33 cellular contexts compared by ENCODE assay signal in the genomic region with DNA sequence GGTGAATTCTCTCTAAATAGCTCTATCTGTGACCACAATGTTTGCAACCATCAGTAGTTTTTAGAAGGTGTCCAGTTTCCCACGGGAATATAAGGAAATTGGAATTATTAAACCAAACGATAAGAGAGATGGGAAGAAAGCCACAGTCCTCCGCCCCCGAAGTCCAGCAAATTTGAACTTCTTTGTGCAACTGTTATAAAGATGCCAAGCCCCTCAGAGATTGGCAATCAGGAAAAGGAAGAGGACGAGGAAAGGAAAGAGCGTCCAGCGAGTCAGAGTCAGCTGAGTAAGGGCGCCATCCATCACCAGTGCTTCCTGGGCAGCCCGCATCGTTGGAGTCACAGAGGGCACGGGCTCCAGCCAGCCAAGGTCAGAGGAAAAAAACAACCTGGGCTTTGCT. TPM values are rescaled to one million over a fixed set of nuclear protein-coding genes. Genes with fewer than 3 reads are reported as not detected.
A peak's percentile ranks its signal among the peaks of the same experiment; 100 is the strongest.
DNase-seq lines count a peak whose midpoint lies in the region; ATAC-seq and TF ChIP-seq lines count a peak whose summit lies in the region.
"Had no signal": no experiment of that assay in that cellular context is flagged by ENCODE, and none has a peak within 500 bp of the region (broad histone marks: within the 10 kb centered on the region; RNA-seq: fewer than 3 reads in every experiment).

No MANE protein-coding gene starts in this region.

- H3K9ac ChIP-seq in fibroblast of lung (ENCODE audit: insufficient read depth, low read length) = no peak overlapping the region

- peak overlapping the region; percentile 11 for H3K27ac ChIP-seq in fibroblast of lung (ENCODE audit: insufficient read depth, low read length)
- no peak overlapping the region for H3K27ac ChIP-seq in lower lobe of right lung
- H3K27ac ChIP-seq in upper lobe of left lung = peak overlapping the region in 3 of 4 donors; percentile 31 to 94 (median 81)
- H3K27ac ChIP-seq: foreskin keratinocyte, hepatocyte, suprapubic skin, vagina had no signal

- ATAC-seq in left cardiac atrium = peak in 1 of 2 donors; percentile 55
- ATAC-seq in Right ventricle myocardium inferior = no peak
- ATAC-seq in lower lobe of right lung = peak; percentile 30 to 54
- no peak for ATAC-seq in upper lobe of left lung (ENCODE audit: low FRiP score in 2 of 2)
- ATAC-seq in HG02588 (IDR thresholded peaks at IDR 0.05; ENCODE audit: unreplicated experiment) = no peak
- ATAC-seq: activated CD4-positive, alpha-beta T cell treated with anti-CD3 and anti-CD28 coated beads for 36 hours; activated naive CD4-positive, alpha-beta T cell treated with anti-CD3 and anti-CD28 coated beads, Interleukin-2, amount 50 U/mL, for 72 hours; effector memory CD8-positive, alpha-beta T cell; foreskin keratinocyte; natural killer cell treated with Interleukin-12 subunit alpha and Interleukin-12 subunit beta and Interleukin-15 and Interleukin-18, amount 100 ng/mL, for 72 hours; Panc1 had no signal

- H3K4me3 ChIP-seq in fibroblast of lung (replicated peaks in 1 of 4; ENCODE audit: control extremely low read depth in 1 of 4, insufficient read depth in 1 of 4, low read depth in 3 of 4, low read length in 4 of 4) (no peak overlapping the region), lower lobe of right lung (no peak overlapping the region), upper lobe of left lung (no peak overlapping the region)
- H3K4me3 ChIP-seq: hepatocyte, suprapubic skin, vagina had no signal

- intact Hi-C loops in left cardiac atrium (cut with DNase I) (no loop called here), Right ventricle myocardium inferior (cut with DNase I) (no loop called here), lower lobe of right lung (cut with DNase I) (no loop called here)

- H3K9me3 ChIP-seq in fibroblast of lung (ENCODE audit: control insufficient read depth, insufficient read depth, low read depth, low read length) (no peaks in the 10 kb centered on the region), lower lobe of right lung (no peaks in the 10 kb centered on the region), upper lobe of left lung (no peaks in the 10 kb centered on the region)
- H3K9me3 ChIP-seq: Caco-2, suprapubic skin, vagina had no signal

- no peak for TF ChIP-seq POLR2A in upper lobe of left lung (IDR thresholded peaks at IDR 0.05)

- WGBS in upper lobe of left lung, 2 donors = 42 to 71% methylated on average over 11 of the region's 11 CpGs

- no peak overlapping the region for H2AFZ ChIP-seq in fibroblast of lung (ENCODE audit: low read length)
- H2AFZ ChIP-seq: hepatocyte had no signal

- no peak for TF ChIP-seq EP300 in upper lobe of left lung (IDR thresholded peaks at IDR 0.05)

- H3K27me3 ChIP-seq in fibroblast of lung (ENCODE audit: control insufficient read depth, insufficient read depth, low read length) = no peaks in the 10 kb centered on the region
- no peaks in the 10 kb centered on the region for H3K27me3 ChIP-seq in lower lobe of right lung (ENCODE audit: low read depth)
- no peaks in the 10 kb centered on the region for H3K27me3 ChIP-seq in upper lobe of left lung
- H3K27me3 ChIP-seq: foreskin keratinocyte, hepatocyte, suprapubic skin, vagina had no signal

- peaks cover 15% of the 10 kb centered on the region for H3K4me1 ChIP-seq in fibroblast of lung (ENCODE audit: control insufficient read depth, extremely low read depth, insufficient read depth, low read length)
- peaks cover 21% of the 10 kb centered on the region for H3K4me1 ChIP-seq in lower lobe of right lung
- H3K4me1 ChIP-seq in upper lobe of left lung = peaks cover 2 to 26% (median 17%) of the 10 kb centered on the region in 4 donors
- H3K4me1 ChIP-seq: Caco-2, foreskin keratinocyte, suprapubic skin had no signal

- TF ChIP-seq CTCF in fibroblast of lung (conservative IDR thresholded peaks at IDR 0.05 in 1 of 2, IDR thresholded peaks at IDR 0.05 in 1 of 2; ENCODE audit: low read depth in 1 of 2, low read length in 2 of 2) (no peak), lower lobe of right lung (IDR thresholded peaks at IDR 0.05) (no peak), upper lobe of left lung (IDR thresholded peaks at IDR 0.05) (no peak)

- H3K4me2 ChIP-seq in fibroblast of lung (ENCODE audit: extremely low read depth, insufficient read depth, low read length) = no peak overlapping the region
- H3K4me2 ChIP-seq: hepatocyte had no signal

- DNase-seq in left cardiac atrium (peak; percentile 48), Right ventricle myocardium inferior (ENCODE audit: missing footprints) (no peak), fibroblast of lung (ENCODE audit: low read depth in 2 of 2) (peak; percentile 19 to 67), lower lobe of right lung (no peak), upper lobe of left lung (peak in 1 of 2 donors; percentile 25), germinal center (ENCODE audit: low spot score) (no peak), midbrain (lab: John Stamatoyannopoulos, UW) (no peak)
- DNase-seq: activated CD4-positive, alpha-beta T cell treated with anti-CD3 and anti-CD28 coated beads for 36 hours; activated CD8-positive, alpha-beta memory T cell treated with anti-CD3 and anti-CD28 coated beads for 24 hours; activated T-cell treated with anti-CD3 and anti-CD28 coated beads for 4 hours; Caco-2; DMS53; effector memory CD8-positive, alpha-beta T cell; foreskin keratinocyte; HCEC 1CT; Kasumi-1; NCI-H1436 treated with DMSO at 0.1 percent for 48 hours; NCI-H2107; NCI-H345; SHP77 treated with DMSO at 0.1 percent for 48 hours; stimulated activated naive CD4-positive, alpha-beta T cell; SW 1271; T-helper 9 cell had no signal

- H3K36me3 ChIP-seq in fibroblast of lung (ENCODE audit: control insufficient read depth, insufficient read depth, low read length) (no peaks in the 10 kb centered on the region), lower lobe of right lung (no peaks in the 10 kb centered on the region), upper lobe of left lung (no peaks in the 10 kb centered on the region)
- H3K36me3 ChIP-seq: suprapubic skin, vagina had no signal

- no peaks in the 10 kb centered on the region for H3K79me2 ChIP-seq in fibroblast of lung (ENCODE audit: control insufficient read depth, insufficient read depth, low read length)
- H3K79me2 ChIP-seq: hepatocyte had no signal

- no peaks in the 10 kb centered on the region for H4K20me1 ChIP-seq in fibroblast of lung (ENCODE audit: control insufficient read depth, extremely low read depth, insufficient read depth, low read length)

RNA-seq across cellular contexts. Expression of a gene that starts 35.8 kb away (rescaled TPM):
- 10 to 100 TPM; 30.3 to 45.4 TPM for total RNA-seq in left cardiac atrium
- 34.3 TPM for total RNA-seq in Right ventricle myocardium inferior
- total RNA-seq in fibroblast of lung = 40.6 and 78.3 TPM in 2 replicates
- 41.6 and 65.2 TPM in 2 replicates for polyA plus RNA-seq in fibroblast of lung
- polyA plus RNA-seq in fibroblast of lung (2012) = 17.2 and 22.2 TPM in 2 replicates
- polyA minus RNA-seq in fibroblast of lung (ENCODE audit: low replicate concordance) = 156 and 160 TPM in 2 replicates
- total RNA-seq in lower lobe of right lung = 113 TPM
- total RNA-seq in upper lobe of left lung = 10 to 100 TPM; 34.6 to 94.4 (median 45.9) TPM
- total RNA-seq: A172; activated naive CD4-positive, alpha-beta T cell treated with anti-CD3 and anti-CD28 coated beads, Interleukin-2, amount 50 U/mL, for 72 hours; Caco-2; foreskin keratinocyte; G401 had no signal
- polyA plus RNA-seq: CD14-positive monocyte, foreskin keratinocyte had no signal

Comparison
In these comparisons a context has a peak if more than half of its experiments do, and no peak if none do; other contexts are left out.
1. DNase-seq: peak in left cardiac atrium (single experiment) and fibroblast of lung (2 of 2); none in Right ventricle myocardium inferior (single experiment), lower lobe of right lung (single experiment), germinal center (single experiment) and midbrain (single experiment).
2. ATAC-seq: peak in lower lobe of right lung (2 of 2); none in Right ventricle myocardium inferior (single experiment), upper lobe of left lung (0 of 2) and HG02588 (single experiment).